ENCODE assay signal across 16 cellular contexts in genomic region chr12:132486576-132486975, GRCh38.
"Had no signal": no experiment of that assay in that cellular context is flagged by ENCODE, and none has a peak within 500 bp of the region (broad histone marks: within the 10 kb centered on the region; RNA-seq: fewer than 3 reads in every experiment).

No MANE protein-coding gene starts in this region.

- H3K4me2 ChIP-seq: hepatocyte had no signal

- H3K4me3 ChIP-seq: adrenal gland, hepatocyte, lung, mucosa of descending colon, pancreas, skin epidermis, thyroid gland, vagina had no signal

- H3K27me3 Mint-ChIP-seq: activated CD4-positive, alpha-beta T cell treated with anti-CD3 and anti-CD28 coated beads, Interleukin-2, amount 10 ng/mL, durations not matched to agents 24 days and 14 days had no signal

- H3K9me3 Mint-ChIP-seq: activated CD4-positive, alpha-beta T cell treated with anti-CD3 and anti-CD28 coated beads, Interleukin-2, amount 10 ng/mL, durations not matched to agents 24 days and 14 days; activated naive CD4-positive, alpha-beta T cell treated with anti-CD3 and anti-CD28 coated beads for 36 hours; activated T-helper 1 cell treated with anti-CD3 and anti-CD28 coated beads, Interleukin-12 subunit alpha, Interleukin-12 subunit beta, Interleukin-2, Interleukin-4 antibody, amounts not matched to agents 30 ng/mL and 10 ng/mL and 1 ng/mL, durations not matched to agents 14 hours and 24 hours and 36 hours; nephron progenitor cell; WTC11 had no signal

- H3K36me3 ChIP-seq: adrenal gland, pancreas, thyroid gland, vagina had no signal

- H3K27ac ChIP-seq: adrenal gland, hepatocyte, pancreas, thyroid gland, vagina had no signal

- DNase-seq: activated CD4-positive, alpha-beta T cell treated with anti-CD3 and anti-CD28 coated beads, Interleukin-2, amount 10 ng/mL, durations not matched to agents 24 days and 14 days; activated naive CD4-positive, alpha-beta T cell treated with anti-CD3 and anti-CD28 coated beads for 36 hours; adrenal gland; caudate nucleus; cortex of kidney; mucosa of descending colon; nephron progenitor cell; stimulated activated CD4-positive, alpha-beta T cell treated with anti-CD3 and anti-CD28 coated beads, Interleukin-4, amount 100 ng/mL, for 4 hours; thyroid gland had no signal

- H3K4me3 Mint-ChIP-seq: activated CD4-positive, alpha-beta T cell treated with anti-CD3 and anti-CD28 coated beads, Interleukin-2, amount 10 ng/mL, durations not matched to agents 24 days and 14 days; activated naive CD4-positive, alpha-beta T cell treated with anti-CD3 and anti-CD28 coated beads for 36 hours; nephron progenitor cell; WTC11 had no signal

- H3K27ac Mint-ChIP-seq: activated naive CD4-positive, alpha-beta T cell treated with anti-CD3 and anti-CD28 coated beads for 36 hours; nephron progenitor cell; WTC11 had no signal

- H2AFZ ChIP-seq: hepatocyte had no signal

- ATAC-seq: mucosa of descending colon, pancreas, WTC11 had no signal

- FAIRE-seq: pancreas had no signal

- H3K27me3 ChIP-seq: adrenal gland, pancreas, thyroid gland, vagina had no signal

- H3K9me3 ChIP-seq: adrenal gland, mucosa of descending colon, pancreas, thyroid gland, vagina had no signal

- H3K36me3 Mint-ChIP-seq: WTC11 had no signal
